13 cellular contexts compared by ENCODE assay signal in the genomic region with DNA sequence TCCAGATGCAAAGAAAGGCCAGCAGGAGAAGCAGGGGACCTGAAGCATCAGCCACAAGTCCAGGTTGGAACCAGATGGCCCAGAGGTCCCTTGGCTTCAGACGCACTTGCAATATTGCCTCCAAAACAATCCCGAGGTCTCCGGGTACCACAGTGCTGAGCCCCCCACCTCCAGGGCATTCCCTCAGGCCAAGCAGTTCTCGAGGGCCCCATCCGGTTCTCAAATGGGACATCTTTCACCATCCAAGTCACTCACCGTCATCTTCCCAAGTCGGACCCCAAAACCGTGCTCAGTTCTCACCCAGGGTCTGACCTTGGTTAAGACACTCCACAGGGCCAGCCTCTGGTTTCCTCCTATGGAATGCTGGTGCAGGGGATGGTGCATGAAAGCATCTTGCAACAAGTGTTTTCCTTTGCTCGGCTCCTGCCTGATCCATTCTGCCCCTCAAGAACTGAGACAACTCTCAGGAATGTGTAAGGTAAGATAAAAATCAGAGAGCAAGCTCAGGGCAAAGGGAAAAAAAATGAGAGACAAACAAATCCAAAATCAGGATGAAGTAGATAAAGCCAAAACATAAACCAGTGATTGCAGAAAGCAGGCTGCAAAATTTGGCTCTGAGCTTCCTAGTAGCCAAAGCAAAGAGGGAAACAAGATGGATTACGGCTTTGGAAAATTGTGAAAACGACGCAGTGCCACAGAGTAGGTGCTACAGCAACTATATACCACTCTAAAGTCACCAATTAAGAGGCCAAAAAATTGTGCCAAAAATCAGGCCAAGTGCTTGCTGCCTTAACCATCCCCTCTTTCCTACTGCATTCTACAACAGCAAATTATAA.
"Had no signal": no experiment of that assay in that cellular context is flagged by ENCODE, and none has a peak within 500 bp of the region (broad histone marks: within the 10 kb centered on the region; RNA-seq: fewer than 3 reads in every experiment).

No MANE protein-coding gene starts in this region.

- H3K27ac ChIP-seq: pancreas, thyroid gland, vagina had no signal

- ATAC-seq: esophagus mucosa; pancreas; stimulated activated naive B cell treated with anti-CD40 and anti-IgM and Interleukin-4, amounts not matched to agents 10 μg/mL and 1 μg/mL and 100 μg/mL, for 72 hours had no signal

- H3K27me3 ChIP-seq: pancreas, thyroid gland, vagina had no signal

- DNase-seq: activated CD4-positive, alpha-beta T cell treated with anti-CD3 and anti-CD28 coated beads, Interleukin-2, amount 50 U/mL, for 48 hours; activated naive CD4-positive, alpha-beta T cell treated with anti-CD3 and anti-CD28 coated beads, Interleukin-2, amount 10 ng/mL, durations not matched to agents 7 days and 5 days; caudate nucleus; islet precursor cell; naive B cell; pancreas; stimulated activated CD4-positive, alpha-beta T cell treated with anti-CD3 and anti-CD28 coated beads, Interleukin-2, amount 100 ng/mL, for 48 hours; stimulated activated naive B cell treated with anti-CD40 and anti-IgM and Interleukin-4, amounts not matched to agents 10 μg/mL and 1 μg/mL and 100 μg/mL, for 72 hours; T-helper 9 cell; thyroid gland had no signal

- H3K36me3 ChIP-seq: pancreas, thyroid gland, vagina had no signal

- H3K9me3 ChIP-seq: pancreas, thyroid gland, vagina had no signal

- H3K4me3 Mint-ChIP-seq: activated naive CD4-positive, alpha-beta T cell treated with anti-CD3 and anti-CD28 coated beads, Interleukin-2, amount 10 ng/mL, durations not matched to agents 7 days and 5 days; stimulated activated naive B cell treated with anti-CD40 and anti-IgM and Interleukin-4, amounts not matched to agents 10 μg/mL and 1 μg/mL and 100 μg/mL, for 72 hours had no signal

- H3K27me3 Mint-ChIP-seq: activated naive CD4-positive, alpha-beta T cell treated with anti-CD3 and anti-CD28 coated beads, Interleukin-2, amount 10 ng/mL, durations not matched to agents 7 days and 5 days; naive B cell; stimulated activated naive B cell treated with anti-CD40 and anti-IgM and Interleukin-4, amounts not matched to agents 10 μg/mL and 1 μg/mL and 100 μg/mL, for 72 hours had no signal

- H3K27ac Mint-ChIP-seq: activated naive CD4-positive, alpha-beta T cell treated with anti-CD3 and anti-CD28 coated beads, Interleukin-2, amount 10 ng/mL, durations not matched to agents 7 days and 5 days; stimulated activated naive B cell treated with anti-CD40 and anti-IgM and Interleukin-4, amounts not matched to agents 10 μg/mL and 1 μg/mL and 100 μg/mL, for 72 hours had no signal

- H3K4me3 ChIP-seq: lung, pancreas, thyroid gland, vagina had no signal

- H3K4me1 ChIP-seq: pancreas had no signal
